In the genomic region with DNA sequence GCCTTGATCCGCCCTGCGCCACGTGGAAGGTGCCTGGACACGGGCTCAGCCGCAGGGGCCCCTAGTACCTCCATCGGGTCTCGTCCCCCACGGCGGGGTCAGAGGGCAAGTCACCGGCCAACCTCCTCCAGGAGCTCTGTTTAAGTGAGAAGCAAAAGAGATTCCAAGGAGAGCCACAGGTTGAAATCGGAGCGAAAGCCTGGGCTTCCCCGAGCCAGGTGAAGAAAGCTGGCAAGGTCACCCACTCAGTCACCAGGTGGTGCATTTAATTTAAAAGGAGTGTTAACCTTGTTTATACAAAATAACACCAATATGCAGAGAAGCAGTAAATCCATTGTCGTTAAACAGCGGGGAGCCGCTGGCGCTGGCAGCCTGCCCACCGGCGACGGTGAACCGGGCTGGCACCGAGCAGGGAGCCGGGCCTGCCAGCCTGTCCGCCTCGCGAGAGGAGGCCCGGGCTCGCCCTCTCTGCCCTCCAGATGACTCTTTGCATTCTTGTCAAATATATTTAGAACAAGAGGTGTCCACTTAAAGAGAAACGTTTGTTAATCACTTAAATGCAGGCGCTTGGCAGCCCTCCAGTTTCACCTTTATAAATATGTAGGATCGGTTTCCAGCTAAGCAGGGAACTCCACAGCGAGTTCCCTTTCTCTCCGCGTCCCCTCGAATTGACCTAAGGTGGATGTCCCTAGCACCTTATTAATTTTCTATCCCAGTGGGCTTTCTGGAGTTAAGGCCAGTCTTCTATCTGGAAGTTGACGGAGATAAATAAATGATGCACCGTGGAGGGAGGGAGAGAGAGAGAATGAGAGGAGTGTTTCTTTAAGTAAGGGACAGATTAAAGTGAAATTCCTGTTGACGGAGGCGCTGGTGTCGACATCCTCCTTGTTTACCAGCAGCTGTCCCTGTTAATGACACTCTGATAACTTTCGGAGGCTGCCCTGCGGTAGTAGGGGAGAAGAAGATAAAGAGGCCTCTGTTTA, we compare ENCODE assay signal across 1 cellular context.
TF ChIP-seq lines count a peak whose summit lies in the region.

No MANE protein-coding gene starts in this region.

TF ChIP-seq in HepG2, 621 proteins besides CTCF, POLR2A, EP300 and RAD21 (continued from another document):
- TF ChIP-seq, protein P1, sequence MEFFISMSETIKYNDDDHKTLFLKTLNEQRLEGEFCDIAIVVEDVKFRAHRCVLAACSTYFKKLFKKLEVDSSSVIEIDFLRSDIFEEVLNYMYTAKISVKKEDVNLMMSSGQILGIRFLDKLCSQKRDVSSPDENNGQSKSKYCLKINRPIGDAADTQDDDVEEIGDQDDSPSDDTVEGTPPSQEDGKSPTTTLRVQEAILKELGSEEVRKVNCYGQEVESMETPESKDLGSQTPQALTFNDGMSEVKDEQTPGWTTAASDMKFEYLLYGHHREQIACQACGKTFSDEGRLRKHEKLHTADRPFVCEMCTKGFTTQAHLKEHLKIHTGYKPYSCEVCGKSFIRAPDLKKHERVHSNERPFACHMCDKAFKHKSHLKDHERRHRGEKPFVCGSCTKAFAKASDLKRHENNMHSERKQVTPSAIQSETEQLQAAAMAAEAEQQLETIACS (CRISPR knock-in tag; IDR thresholded peaks at IDR 0.05): no peak
- no peak for TF ChIP-seq ZFY (CRISPR knock-in tag; IDR thresholded peaks at IDR 0.05)
- TF ChIP-seq FOXC1 (CRISPR knock-in tag; IDR thresholded peaks at IDR 0.05; ENCODE audit: borderline replicate concordance): no peak; the same call in 1 of the 2 replicates
- TF ChIP-seq CBX5 (CRISPR knock-in tag; IDR thresholded peaks at IDR 0.05; ENCODE audit: borderline replicate concordance): no peak
- TF ChIP-seq, protein P2, sequence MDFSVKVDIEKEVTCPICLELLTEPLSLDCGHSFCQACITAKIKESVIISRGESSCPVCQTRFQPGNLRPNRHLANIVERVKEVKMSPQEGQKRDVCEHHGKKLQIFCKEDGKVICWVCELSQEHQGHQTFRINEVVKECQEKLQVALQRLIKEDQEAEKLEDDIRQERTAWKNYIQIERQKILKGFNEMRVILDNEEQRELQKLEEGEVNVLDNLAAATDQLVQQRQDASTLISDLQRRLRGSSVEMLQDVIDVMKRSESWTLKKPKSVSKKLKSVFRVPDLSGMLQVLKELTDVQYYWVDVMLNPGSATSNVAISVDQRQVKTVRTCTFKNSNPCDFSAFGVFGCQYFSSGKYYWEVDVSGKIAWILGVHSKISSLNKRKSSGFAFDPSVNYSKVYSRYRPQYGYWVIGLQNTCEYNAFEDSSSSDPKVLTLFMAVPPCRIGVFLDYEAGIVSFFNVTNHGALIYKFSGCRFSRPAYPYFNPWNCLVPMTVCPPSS (IDR thresholded peaks at IDR 0.05): no peak
- TF ChIP-seq SETDB1 (CRISPR knock-in tag; IDR thresholded peaks at IDR 0.05; ENCODE audit: borderline replicate concordance): no peak
- TF ChIP-seq ZNF12 (CRISPR knock-in tag; IDR thresholded peaks at IDR 0.05): no peak
- TF ChIP-seq, protein P3, sequence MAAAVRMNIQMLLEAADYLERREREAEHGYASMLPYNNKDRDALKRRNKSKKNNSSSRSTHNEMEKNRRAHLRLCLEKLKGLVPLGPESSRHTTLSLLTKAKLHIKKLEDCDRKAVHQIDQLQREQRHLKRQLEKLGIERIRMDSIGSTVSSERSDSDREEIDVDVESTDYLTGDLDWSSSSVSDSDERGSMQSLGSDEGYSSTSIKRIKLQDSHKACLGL (CRISPR knock-in tag; IDR thresholded peaks at IDR 0.05): no peak
- TF ChIP-seq, protein P4, sequence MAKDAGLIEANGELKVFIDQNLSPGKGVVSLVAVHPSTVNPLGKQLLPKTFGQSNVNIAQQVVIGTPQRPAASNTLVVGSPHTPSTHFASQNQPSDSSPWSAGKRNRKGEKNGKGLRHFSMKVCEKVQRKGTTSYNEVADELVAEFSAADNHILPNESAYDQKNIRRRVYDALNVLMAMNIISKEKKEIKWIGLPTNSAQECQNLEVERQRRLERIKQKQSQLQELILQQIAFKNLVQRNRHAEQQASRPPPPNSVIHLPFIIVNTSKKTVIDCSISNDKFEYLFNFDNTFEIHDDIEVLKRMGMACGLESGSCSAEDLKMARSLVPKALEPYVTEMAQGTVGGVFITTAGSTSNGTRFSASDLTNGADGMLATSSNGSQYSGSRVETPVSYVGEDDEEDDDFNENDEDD (CRISPR knock-in tag; IDR thresholded peaks at IDR 0.05; ENCODE audit: borderline replicate concordance): no peak
- TF ChIP-seq MXD4 (CRISPR knock-in tag; IDR thresholded peaks at IDR 0.05): no peak
- TF ChIP-seq, protein P5, sequence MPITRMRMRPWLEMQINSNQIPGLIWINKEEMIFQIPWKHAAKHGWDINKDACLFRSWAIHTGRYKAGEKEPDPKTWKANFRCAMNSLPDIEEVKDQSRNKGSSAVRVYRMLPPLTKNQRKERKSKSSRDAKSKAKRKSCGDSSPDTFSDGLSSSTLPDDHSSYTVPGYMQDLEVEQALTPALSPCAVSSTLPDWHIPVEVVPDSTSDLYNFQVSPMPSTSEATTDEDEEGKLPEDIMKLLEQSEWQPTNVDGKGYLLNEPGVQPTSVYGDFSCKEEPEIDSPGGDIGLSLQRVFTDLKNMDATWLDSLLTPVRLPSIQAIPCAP (CRISPR knock-in tag; IDR thresholded peaks at IDR 0.05; ENCODE audit: low read depth): no peak
